ENCODE assay signal across 1 cellular context in the genomic region with DNA sequence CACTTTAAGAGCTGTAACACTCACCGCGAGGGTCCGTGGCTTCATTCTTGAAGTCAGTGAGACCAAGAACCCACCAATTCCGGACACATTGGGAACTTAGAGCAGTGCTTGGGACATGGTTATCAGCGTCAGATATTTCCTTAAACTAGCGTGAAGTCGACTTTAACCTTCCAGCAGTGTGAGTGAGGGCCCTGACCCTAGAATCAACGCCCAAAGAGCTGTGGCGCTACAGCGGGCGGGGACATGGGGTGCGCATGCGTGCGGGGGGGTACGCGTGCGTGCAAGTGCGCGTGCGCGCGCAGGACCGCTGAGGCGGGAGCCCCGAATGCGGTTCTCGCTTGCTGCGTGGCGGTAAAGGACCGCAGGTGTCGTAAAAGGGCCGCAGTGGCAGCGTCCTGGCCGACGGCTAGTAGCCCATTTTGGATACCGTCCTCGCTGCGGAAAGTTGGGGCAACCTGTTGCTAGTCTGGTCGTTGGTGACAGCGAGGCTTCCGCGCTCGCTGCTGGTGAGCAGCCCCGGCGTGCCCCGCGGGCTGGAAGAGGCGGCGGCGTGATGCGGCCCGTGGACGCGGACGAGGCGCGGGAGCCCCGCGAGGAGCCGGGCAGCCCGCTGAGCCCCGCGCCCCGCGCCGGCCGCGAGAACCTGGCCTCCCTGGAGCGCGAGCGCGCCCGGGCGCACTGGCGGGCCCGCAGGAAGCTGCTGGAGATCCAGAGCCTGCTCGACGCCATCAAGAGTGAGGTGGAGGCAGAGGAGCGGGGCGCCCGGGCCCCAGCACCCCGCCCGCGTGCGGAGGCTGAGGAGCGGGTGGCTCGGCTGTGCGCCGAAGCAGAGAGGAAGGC.
A peak's percentile ranks its signal among the peaks of the same experiment; 100 is the strongest.
TF ChIP-seq lines count a peak whose summit lies in the region.

No MANE protein-coding gene starts in this region.

TF ChIP-seq in HepG2, 621 proteins besides CTCF, POLR2A, EP300 and RAD21 (continued from another document and continues in another):
- TF ChIP-seq ZNF510 (CRISPR knock-in tag; IDR thresholded peaks at IDR 0.05; ENCODE audit: low read depth) (no peak), SP140L (CRISPR knock-in tag; IDR thresholded peaks at IDR 0.05; ENCODE audit: borderline replicate concordance) (0 out of 2 replicates have a peak, but pooled peaks have one; percentile 46), RBM39 (IDR thresholded peaks at IDR 0.05; ENCODE audit: low read depth, low read length, poor library complexity, severe bottlenecking) (no peak), RELA (CRISPR knock-in tag; IDR thresholded peaks at IDR 0.05) (peak; percentile 69; the same call in 1 of the 2 replicates), GZF1 (CRISPR knock-in tag; IDR thresholded peaks at IDR 0.05) (peak; percentile 47; the same call in 1 of the 2 replicates), RBM22 (optimal IDR thresholded peaks at IDR 0.05; ENCODE audit: low read length) (no peak), ETV5 (CRISPR knock-in tag; IDR thresholded peaks at IDR 0.05; ENCODE audit: borderline replicate concordance) (peak; percentile 48; the same call in 1 of the 2 replicates), ZNF766 (CRISPR knock-in tag; IDR thresholded peaks at IDR 0.05; ENCODE audit: borderline replicate concordance) (peak; percentile 30; the same call in 1 of the 2 replicates), MATR3 (CRISPR knock-in tag; IDR thresholded peaks at IDR 0.05) (no peak), HOXA9 (CRISPR knock-in tag; IDR thresholded peaks at IDR 0.05; ENCODE audit: borderline replicate concordance) (peak; percentile 96; the same call in 1 of the 2 replicates), ZBTB38 (CRISPR knock-in tag; IDR thresholded peaks at IDR 0.05) (peak; percentile 83), SALL2 (CRISPR knock-in tag; IDR thresholded peaks at IDR 0.05) (peak; percentile 64), CBFB (CRISPR knock-in tag; IDR thresholded peaks at IDR 0.05) (peak; percentile 79; the same call in 1 of the 2 replicates), ZNF703 (CRISPR knock-in tag; IDR thresholded peaks at IDR 0.05; ENCODE audit: borderline replicate concordance) (no peak; the same call in 1 of the 2 replicates), ZNF761 (CRISPR knock-in tag; conservative IDR thresholded peaks at IDR 0.05) (peak; percentile 77), AKNA (CRISPR knock-in tag; IDR thresholded peaks at IDR 0.05; ENCODE audit: borderline replicate concordance) (no peak), NR2F6 (IDR thresholded peaks at IDR 0.05) (0 out of 2 replicates have a peak, but pooled peaks have one; percentile 21), NR2F6 (CRISPR knock-in tag; IDR thresholded peaks at IDR 0.05) (no peak), MYC (CRISPR knock-in tag; IDR thresholded peaks at IDR 0.05; ENCODE audit: borderline replicate concordance) (peak; percentile 79), ZNF678 (CRISPR knock-in tag; IDR thresholded peaks at IDR 0.05) (peak; percentile 63; the same call in 1 of the 2 replicates), ZFY (CRISPR knock-in tag; IDR thresholded peaks at IDR 0.05) (peak; percentile 83), ZNF30 (CRISPR knock-in tag; IDR thresholded peaks at IDR 0.05) (no peak), ZNF564 (CRISPR knock-in tag; IDR thresholded peaks at IDR 0.05) (peak; percentile 54; the same call in 1 of the 2 replicates), CHD4 (IDR thresholded peaks at IDR 0.05; ENCODE audit: borderline replicate concordance, low read length) (no peak), ZNF879 (CRISPR knock-in tag; IDR thresholded peaks at IDR 0.05) (peak; percentile 96), HINFP (CRISPR knock-in tag; IDR thresholded peaks at IDR 0.05; ENCODE audit: low read depth) (peak; percentile 65; the same call in 1 of the 2 replicates), MTA1 (CRISPR knock-in tag; IDR thresholded peaks at IDR 0.05; ENCODE audit: borderline replicate concordance) (no peak), ZBTB37 (CRISPR knock-in tag; IDR thresholded peaks at IDR 0.05) (no peak), ZSCAN20 (CRISPR knock-in tag; IDR thresholded peaks at IDR 0.05; ENCODE audit: borderline replicate concordance) (no peak; the same call in 1 of the 2 replicates), KDM4B (CRISPR knock-in tag; IDR thresholded peaks at IDR 0.05) (peak; percentile 94), JUNB (CRISPR knock-in tag; IDR thresholded peaks at IDR 0.05; ENCODE audit: borderline replicate concordance) (peak; percentile 41; the same call in 1 of the 2 replicates), MAZ (IDR thresholded peaks at IDR 0.05; ENCODE audit: borderline replicate concordance, low read depth, low read length) (0 out of 2 replicates have a peak, but pooled peaks have one; percentile 55), MAZ (CRISPR knock-in tag; IDR thresholded peaks at IDR 0.05; ENCODE audit: low read depth) (peak; percentile 44; the same call in 1 of the 2 replicates), ZFP62 (CRISPR knock-in tag; IDR thresholded peaks at IDR 0.05) (no peak), BCLAF1 (IDR thresholded peaks at IDR 0.05) (no peak), NKX3-1 (CRISPR knock-in tag; IDR thresholded peaks at IDR 0.05) (no peak), ZNF775 (CRISPR knock-in tag; IDR thresholded peaks at IDR 0.05; ENCODE audit: borderline replicate concordance) (0 out of 2 replicates have a peak, but pooled peaks have one; percentile 34), NCOA1 (CRISPR knock-in tag; IDR thresholded peaks at IDR 0.05) (no peak), ATF2 (CRISPR knock-in tag; IDR thresholded peaks at IDR 0.05) (peak; percentile 64; the same call in 1 of the 2 replicates), ZNF253 (CRISPR knock-in tag; IDR thresholded peaks at IDR 0.05; ENCODE audit: borderline replicate concordance) (peak; percentile 62), PHB2 (IDR thresholded peaks at IDR 0.05; ENCODE audit: partially characterized antibody) (no peak), ZNF589 (CRISPR knock-in tag; conservative IDR thresholded peaks at IDR 0.05) (0 out of 2 replicates have a peak, but pooled peaks have one; percentile 57), CBX2 (IDR thresholded peaks at IDR 0.05; ENCODE audit: low read depth, low read length) (no peak), CBX2 (CRISPR knock-in tag; IDR thresholded peaks at IDR 0.05; ENCODE audit: low read depth) (no peak), RNF2 (conservative IDR thresholded peaks at IDR 0.05; ENCODE audit: low read depth) (peak; percentile 78; the same call in 1 of the 2 replicates), ZFP37 (CRISPR knock-in tag; IDR thresholded peaks at IDR 0.05; ENCODE audit: borderline replicate concordance) (0 out of 2 replicates have a peak, but pooled peaks have one; percentile 28), SATB2 (CRISPR knock-in tag; IDR thresholded peaks at IDR 0.05) (no peak), RARG (CRISPR knock-in tag; IDR thresholded peaks at IDR 0.05; ENCODE audit: low read depth) (no peak), ZNF670 (CRISPR knock-in tag; IDR thresholded peaks at IDR 0.05; ENCODE audit: borderline replicate concordance) (peak; percentile 95; the same call in 1 of the 2 replicates), SRSF1 (optimal IDR thresholded peaks at IDR 0.05; ENCODE audit: low read depth, low read length) (no peak), KDM3A (CRISPR knock-in tag; IDR thresholded peaks at IDR 0.05; ENCODE audit: low read depth) (no peak)
- TF ChIP-seq, protein P1, sequence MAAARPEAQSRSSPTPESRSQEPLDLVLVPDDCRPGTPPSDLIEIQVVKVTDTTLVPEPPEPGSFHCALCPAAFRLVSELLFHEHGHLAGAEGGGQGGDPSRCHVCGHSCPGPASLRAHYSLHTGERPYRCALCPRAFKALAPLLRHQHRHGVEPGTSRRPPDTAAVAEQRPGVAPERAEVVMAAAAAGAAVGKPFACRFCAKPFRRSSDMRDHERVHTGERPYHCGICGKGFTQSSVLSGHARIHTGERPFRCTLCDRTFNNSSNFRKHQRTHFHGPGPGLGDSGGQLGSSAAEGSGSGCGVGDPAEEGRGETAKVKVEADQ (CRISPR knock-in tag; IDR thresholded peaks at IDR 0.05; ENCODE audit: borderline replicate concordance), result no peak; the same call in 1 of the 2 replicates
- TF ChIP-seq, protein P2, sequence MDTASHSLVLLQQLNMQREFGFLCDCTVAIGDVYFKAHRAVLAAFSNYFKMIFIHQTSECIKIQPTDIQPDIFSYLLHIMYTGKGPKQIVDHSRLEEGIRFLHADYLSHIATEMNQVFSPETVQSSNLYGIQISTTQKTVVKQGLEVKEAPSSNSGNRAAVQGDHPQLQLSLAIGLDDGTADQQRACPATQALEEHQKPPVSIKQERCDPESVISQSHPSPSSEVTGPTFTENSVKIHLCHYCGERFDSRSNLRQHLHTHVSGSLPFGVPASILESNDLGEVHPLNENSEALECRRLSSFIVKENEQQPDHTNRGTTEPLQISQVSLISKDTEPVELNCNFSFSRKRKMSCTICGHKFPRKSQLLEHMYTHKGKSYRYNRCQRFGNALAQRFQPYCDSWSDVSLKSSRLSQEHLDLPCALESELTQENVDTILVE (CRISPR knock-in tag; IDR thresholded peaks at IDR 0.05), result no peak; the same call in none of the 2 replicates
